14 cellular contexts compared by ENCODE assay signal in genomic region chr9:75064307-75065025, GRCh38. TPM values are rescaled to one million over a fixed set of nuclear protein-coding genes. Genes with fewer than 3 reads are reported as not detected.
DNase-seq lines count a peak whose midpoint lies in the region; ATAC-seq and TF ChIP-seq lines count a peak whose summit lies in the region.
"Had no signal": no experiment of that assay in that cellular context is flagged by ENCODE, and none has a peak within 500 bp of the region (broad histone marks: within the 10 kb centered on the region; RNA-seq: fewer than 3 reads in every experiment).

No MANE protein-coding gene starts in this region.

- no peaks in the 10 kb centered on the region for H3K9me3 ChIP-seq in mammary epithelial cell (replicated peaks; ENCODE audit: insufficient read depth, low read length)

- H3K4me1 ChIP-seq in mammary epithelial cell (ENCODE audit: insufficient read depth, low read length): peaks cover 10% of the 10 kb centered on the region

- peaks cover 6% of the 10 kb centered on the region for H3K36me3 ChIP-seq in mammary epithelial cell (ENCODE audit: insufficient read depth, low read length)
- H3K36me3 ChIP-seq: WERI-Rb-1 had no signal

- no peak for ATAC-seq in HG02678 (IDR thresholded peaks at IDR 0.05; ENCODE audit: unreplicated experiment)

- H3K4me3 ChIP-seq in mammary epithelial cell (replicated peaks in 1 of 3; ENCODE audit: insufficient read depth in 1 of 3, low read depth in 2 of 3, low read length in 3 of 3): no peak overlapping the region

- CTCF ChIA-PET in mammary epithelial cell (lab: Charles Lee; ENCODE audit: low non-redundant PET): interaction anchor here (0.6 to 1.3 kb wide), 2 partner anchors 36 to 763 kb away, joined by 3 to 7 read pairs; no protein-coding TSS in a partner anchor

- no peak for TF ChIP-seq CTCF in mammary epithelial cell (conservative IDR thresholded peaks at IDR 0.05 in 1 of 2, IDR thresholded peaks at IDR 0.05 in 1 of 2; ENCODE audit: extremely low read depth in 1 of 2, insufficient read depth in 1 of 2, low read depth in 1 of 2, low read length in 2 of 2)

- no peak overlapping the region for H3K9ac ChIP-seq in mammary epithelial cell (ENCODE audit: insufficient read depth, low read length)

- dilution Hi-C loops in mammary epithelial cell (cut with HindIII; ENCODE audit: low sequenced_read_pairs): no loop called here

- WGBS in mammary epithelial cell (ENCODE audit: low coverage, missing lambda C conversion rate): 70% methylated on average over 2 of the region's 2 CpGs

- H3K27ac ChIP-seq in mammary epithelial cell (ENCODE audit: insufficient read depth, low read depth, low read length): no peak overlapping the region
- H3K27ac ChIP-seq: WERI-Rb-1 had no signal

- H3K4me2 ChIP-seq in mammary epithelial cell (ENCODE audit: insufficient read depth, low read depth, low read length): no peak overlapping the region

- H2AFZ ChIP-seq in mammary epithelial cell (ENCODE audit: low read depth, low read length): no peak overlapping the region

- DNase-seq in AG08396 (ENCODE audit: low spot score): peak; percentile 49
- peak; percentile 27 for DNase-seq in HPDE6-E6E7 (ENCODE audit: extremely low spot score)
- peak; percentile 32 for DNase-seq in mammary epithelial cell
- DNase-seq in inferior parietal cortex (ENCODE audit: extremely low spot score): peak; percentile 60
- no peak for DNase-seq in activated CD8-positive, alpha-beta memory T cell treated with anti-CD3 and anti-CD28 coated beads, Interleukin-2, amount 50 U/mL, for 4 hours
- no peak for DNase-seq in NCI-H2029 (lab: John Stamatoyannopoulos, UW)
- DNase-seq in CD1c-positive myeloid dendritic cell (ENCODE audit: extremely low spot score): no peak
- DNase-seq: activated T-cell treated with anti-CD3 and anti-CD28 coated beads for 4 hours; AML-193; islet precursor cell; SHP77; stimulated activated CD4-positive, alpha-beta T cell treated with anti-CD3 and anti-CD28 coated beads, Interleukin-12 subunit alpha, Interleukin-12 subunit beta, amount 100 ng/mL, for 4 hours; WERI-Rb-1 had no signal

- H3K79me2 ChIP-seq in mammary epithelial cell (ENCODE audit: insufficient read depth, low read length): no peaks in the 10 kb centered on the region

- BruUV-seq in mammary epithelial cell (replicated peaks; lab: Mats Ljungman, UMichigan): no TSS peak

- no peaks in the 10 kb centered on the region for H4K20me1 ChIP-seq in mammary epithelial cell (ENCODE audit: insufficient read depth, low read length)

- intact Hi-C loops in mammary epithelial cell (cut with micrococcal nuclease): loop anchor here (5.0 kb wide), 2 partner anchors 37 to 52 kb away; partner anchors contain the start of gene CARNMT1

- H3K27me3 ChIP-seq in mammary epithelial cell (ENCODE audit: insufficient read depth, low read length): no peaks in the 10 kb centered on the region

- in situ Hi-C loops in mammary epithelial cell (cut with MboI; ENCODE audit: low sequenced_read_pairs in 2 of 2): no loop called here

RNA-seq across cellular contexts. Expression of gene NMRK1, which starts 23.5 kb away (rescaled TPM):
- total RNA-seq in mammary epithelial cell: 10 to 100 TPM; 13.7 to 24.3 TPM
- 18.0 TPM for polyA plus RNA-seq in mammary epithelial cell
- polyA minus RNA-seq in mammary epithelial cell: 2.6 TPM

RNA-seq across cellular contexts. Expression of gene OSTF1, which starts 23.8 kb away (rescaled TPM):
- total RNA-seq in mammary epithelial cell: 10 to 100 TPM; 31.8 to 53.1 TPM
- polyA plus RNA-seq in mammary epithelial cell: 40.1 TPM
- polyA minus RNA-seq in mammary epithelial cell: 43.9 TPM

RNA-seq across cellular contexts. Expression of gene CARNMT1, which starts 36.4 kb away (rescaled TPM):
- 10 to 100 TPM; 21.7 to 22.8 TPM for total RNA-seq in mammary epithelial cell
- 8.0 TPM for polyA plus RNA-seq in mammary epithelial cell
- 8.3 TPM for polyA minus RNA-seq in mammary epithelial cell

Comparison
In these comparisons a context has a peak if more than half of its experiments do, and no peak if none do; other contexts are left out.
1. DNase-seq: peak in AG08396 (single experiment), HPDE6-E6E7 (single experiment), mammary epithelial cell (single experiment) and inferior parietal cortex (single experiment); none in activated CD8-positive, alpha-beta memory T cell treated with anti-CD3 and anti-CD28 coated beads, Interleukin-2, amount 50 U/mL, for 4 hours (single experiment), NCI-H2029 (single experiment) and CD1c-positive myeloid dendritic cell (single experiment).